ENCODE assay signal across 15 cellular contexts in the genomic region with DNA sequence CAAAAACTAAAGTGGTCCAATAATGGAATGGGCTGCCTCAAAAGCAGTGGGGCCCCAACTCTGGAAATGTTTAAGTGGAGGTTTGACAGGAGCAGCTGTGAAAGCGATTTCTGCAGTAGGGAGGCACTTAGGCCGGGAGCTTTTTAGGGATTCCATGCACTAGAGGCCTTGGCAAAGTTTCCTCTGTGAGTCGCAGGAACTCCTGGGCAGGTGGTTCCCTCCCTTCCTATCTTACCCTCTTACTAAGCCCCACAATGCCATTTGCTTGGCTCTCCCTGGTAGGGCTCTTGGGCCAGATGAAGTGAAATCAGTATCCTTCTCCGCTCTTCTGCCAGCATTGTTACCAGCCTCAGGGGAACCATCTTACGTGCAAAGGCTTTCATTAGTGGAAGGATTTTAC. TPM values are rescaled to one million over a fixed set of nuclear protein-coding genes. Genes with fewer than 3 reads are reported as not detected.
DNase-seq lines count a peak whose midpoint lies in the region; FAIRE-seq lines count a peak whose summit lies in the region.
"Had no signal": no experiment of that assay in that cellular context is flagged by ENCODE, and none has a peak within 500 bp of the region (broad histone marks: within the 10 kb centered on the region; RNA-seq: fewer than 3 reads in every experiment).

No MANE protein-coding gene starts in this region.

- no peak overlapping the region for H3K4ac ChIP-seq in mesendoderm (ENCODE audit: low read depth, low read length)

- H4K8ac ChIP-seq in mesendoderm (ENCODE audit: low read depth, low read length): no peak overlapping the region

- H3K4me2 ChIP-seq in mesendoderm (ENCODE audit: low read length): no peak overlapping the region
- H3K4me2 ChIP-seq: KMS-11 had no signal

- H3K36me3 ChIP-seq in mesendoderm (ENCODE audit: control insufficient read depth, insufficient read depth, low read length): no peaks in the 10 kb centered on the region
- H3K36me3 ChIP-seq: SJSA1 had no signal

- FAIRE-seq in RCC 7860 (lab: Jason Lieb, UNC): no peak
- FAIRE-seq: H54 had no signal

- H2BK5ac ChIP-seq in mesendoderm (ENCODE audit: low read length): peak overlapping the region; percentile 40

- H3K79me1 ChIP-seq in mesendoderm (ENCODE audit: low read length): no peaks in the 10 kb centered on the region

- peak overlapping the region; percentile 9 for H3K27ac ChIP-seq in mesendoderm (ENCODE audit: low read depth, low read length)
- H3K27ac ChIP-seq: KMS-11, SJSA1 had no signal

- no peak overlapping the region for H2BK15ac ChIP-seq in mesendoderm (replicated peaks; ENCODE audit: low read depth)

- H3K18ac ChIP-seq in mesendoderm (ENCODE audit: low read length): peak overlapping the region; percentile 28

- H3K4me1 ChIP-seq in mesendoderm (ENCODE audit: control insufficient read depth, low read depth, low read length): peaks cover 6% of the 10 kb centered on the region

- no peak overlapping the region for H2BK120ac ChIP-seq in mesendoderm (ENCODE audit: low read depth, low read length)

- H3K27me3 ChIP-seq in mesendoderm (ENCODE audit: insufficient read depth, low read length, poor library complexity): no peaks in the 10 kb centered on the region
- H3K27me3 ChIP-seq: SJSA1 had no signal

- no peak overlapping the region for H3K23ac ChIP-seq in mesendoderm (ENCODE audit: low read length)

- WGBS in mesendoderm (ENCODE audit: extremely low coverage, insufficient coverage, low lambda C conversion rate): no CpG with 5 or more reads among the region's 5 CpGs

- H3K4me3 ChIP-seq in mesendoderm (ENCODE audit: low read length): no peak overlapping the region
- H3K4me3 ChIP-seq: mucosa of descending colon, SJSA1 had no signal

- no peak overlapping the region for H2AK5ac ChIP-seq in mesendoderm (ENCODE audit: low read length)

- DNase-seq in NCI-H2196 (lab: John Stamatoyannopoulos, UW; ENCODE audit: unreplicated experiment) (peak; percentile 6), NCI-H2196 treated with DMSO at 0.1 percent for 48 hours (lab: John Stamatoyannopoulos, UW; ENCODE audit: unreplicated experiment) (no peak), M059J (ENCODE audit: low read depth) (peak; percentile 52), NCI-H82 treated with DMSO at 0.1 percent for 48 hours (lab: John Stamatoyannopoulos, UW; ENCODE audit: unreplicated experiment) (peak; percentile 86), mesendoderm (no peak), cerebellar nuclear complex (lab: John Stamatoyannopoulos, UW) (no peak), RCC 7860 (ENCODE audit: low spot score) (no peak)
- no peak for DNase-seq in activated CD8-positive, alpha-beta memory T cell treated with anti-CD3 and anti-CD28 coated beads for 24 hours
- DNase-seq: activated CD8-positive, alpha-beta T cell treated with anti-CD3 and anti-CD28 coated beads for 36 hours; activated gamma-delta T cell treated with Interleukin-2 at 50 U/mL for 16 hours; COR-L47; mucosa of descending colon had no signal

- H4K5ac ChIP-seq in mesendoderm (ENCODE audit: low read length): no peak overlapping the region

- no peak overlapping the region for H3K9ac ChIP-seq in mesendoderm (ENCODE audit: low read length)
- H3K9ac ChIP-seq: KMS-11 had no signal

- H3K56ac ChIP-seq in mesendoderm (ENCODE audit: low read length): peak overlapping the region; percentile 17

- H3K79me2 ChIP-seq in mesendoderm (ENCODE audit: control insufficient read depth, insufficient read depth, low read length): no peaks in the 10 kb centered on the region

RNA-seq across cellular contexts. Expression of a gene that starts 29.0 kb away (rescaled TPM):
- 1,519 and 2,116 TPM in 2 replicates for total RNA-seq in M059J (2014; rRNA removed; shearing (Covaris generic))
- 4,812 TPM for polyA plus RNA-seq in mesendoderm (2013, experiment 1 of 2)
- 4,866 TPM for polyA plus RNA-seq in mesendoderm (2013, experiment 2 of 2)

RNA-seq across cellular contexts. Expression of a gene that starts 34.2 kb away (rescaled TPM):
- total RNA-seq in M059J (2014; rRNA removed; shearing (Covaris generic)): 79.0 and 115 TPM in 2 replicates
- 35.0 TPM for polyA plus RNA-seq in mesendoderm (2013, experiment 1 of 2)
- polyA plus RNA-seq in mesendoderm (2013, experiment 2 of 2): 34.4 TPM

RNA-seq across cellular contexts. Expression of a gene that starts 40.6 kb away (rescaled TPM):
- total RNA-seq in M059J (2014; rRNA removed; shearing (Covaris generic)): 37.9 and 66.5 TPM in 2 replicates
- 13.0 TPM for polyA plus RNA-seq in mesendoderm (2013, experiment 1 of 2)
- polyA plus RNA-seq in mesendoderm (2013, experiment 2 of 2): 14.1 TPM

Comparison
In these comparisons a context has a peak if more than half of its experiments do, and no peak if none do; other contexts are left out.
1. DNase-seq: peak in NCI-H2196 (single experiment), M059J (single experiment) and NCI-H82 treated with DMSO at 0.1 percent for 48 hours (single experiment); none in NCI-H2196 treated with DMSO at 0.1 percent for 48 hours (single experiment), mesendoderm (single experiment), activated CD8-positive, alpha-beta memory T cell treated with anti-CD3 and anti-CD28 coated beads for 24 hours (single experiment), cerebellar nuclear complex (0 of 2) and RCC 7860 (single experiment).